ENCODE assay signal across 8 cellular contexts in the genomic region with DNA sequence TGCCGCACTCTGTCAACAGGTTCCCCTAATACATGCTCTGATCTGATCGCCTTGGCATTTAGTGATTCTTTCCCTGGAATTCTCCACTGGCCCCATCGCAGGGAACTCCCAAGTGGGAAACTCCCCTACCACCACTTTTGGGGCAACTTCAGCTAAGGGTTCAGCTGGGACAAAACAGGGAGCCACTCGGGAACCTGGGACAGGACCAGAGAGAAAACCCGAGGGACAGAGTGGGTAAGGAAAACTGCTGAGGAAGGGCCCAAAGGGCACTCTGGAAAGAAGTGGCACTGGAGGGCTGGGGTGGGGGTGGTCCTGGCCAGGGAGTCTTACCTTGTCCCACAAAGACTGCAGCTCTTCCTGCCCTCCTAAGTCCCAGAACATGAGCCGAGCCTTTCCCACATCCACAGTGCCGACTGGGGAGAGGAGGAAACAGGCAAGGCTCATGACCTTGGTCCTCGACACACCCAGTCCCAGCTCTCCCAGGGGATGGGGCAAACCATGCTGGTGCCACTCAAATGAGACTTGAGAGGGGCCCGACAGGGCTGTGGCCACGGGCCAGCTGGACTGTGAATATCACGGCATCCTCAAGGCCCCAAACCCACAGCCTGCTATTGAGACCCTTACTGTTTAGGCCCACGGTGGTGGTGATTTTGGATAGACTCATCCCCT. TPM values are rescaled to one million over a fixed set of nuclear protein-coding genes. Genes with fewer than 3 reads are reported as not detected.
DNase-seq lines count a peak whose midpoint lies in the region; ATAC-seq and TF ChIP-seq lines count a peak whose summit lies in the region.

No MANE protein-coding gene starts in this region.

- no CpG with 5 or more reads among the region's 12 CpGs for WGBS in mesendoderm (ENCODE audit: extremely low coverage, insufficient coverage, low lambda C conversion rate)

- H3K18ac ChIP-seq in mesendoderm (ENCODE audit: low read length), result no peak overlapping the region

- no peak overlapping the region for H4K8ac ChIP-seq in mesendoderm (ENCODE audit: low read depth, low read length)

- H2BK5ac ChIP-seq in mesendoderm (ENCODE audit: low read length), result no peak overlapping the region

- no TSS peak for BruUV-seq in PC-3 (replicated peaks; lab: Mats Ljungman, UMichigan)

- no peak overlapping the region for H2AFZ ChIP-seq in PC-3 (ENCODE audit: low read length)

- no peak overlapping the region for H3K56ac ChIP-seq in mesendoderm (ENCODE audit: low read length)

- no peaks in the 10 kb centered on the region for H4K20me1 ChIP-seq in PC-3 (ENCODE audit: low read length)

- H4K5ac ChIP-seq in mesendoderm (ENCODE audit: low read length), result no peak overlapping the region

- H3K9ac ChIP-seq in PC-3 (ENCODE audit: low read length), result peak overlapping the region; percentile 95
- H3K9ac ChIP-seq in mesendoderm (ENCODE audit: low read length), result no peak overlapping the region

- intact Hi-C loops in PC-3 (cut with micrococcal nuclease), result loop anchor here (2.0 to 5.0 kb wide), 2 partner anchors 35 to 76 kb away; no protein-coding TSS in a partner anchor

- peak overlapping the region; percentile 83 for H3K4me3 ChIP-seq in GM06990 (replicated peaks; ENCODE audit: low read depth, low read length)
- H3K4me3 ChIP-seq in PC-3 (ENCODE audit: low read length), result peak overlapping the region; percentile 91
- H3K4me3 ChIP-seq in epithelial cell of proximal tubule (ENCODE audit: low read depth, low read length), result peak overlapping the region; percentile 90
- H3K4me3 ChIP-seq in retinal pigment epithelial cell (ENCODE audit: low read length), result peak overlapping the region; percentile 76
- H3K4me3 ChIP-seq in mesendoderm (ENCODE audit: low read length), result no peak overlapping the region

- H3K27ac ChIP-seq in PC-3 (ENCODE audit: low read length) (no peak overlapping the region), mesendoderm (ENCODE audit: low read depth, low read length) (no peak overlapping the region)

- H2AK5ac ChIP-seq in mesendoderm (ENCODE audit: low read length), result no peak overlapping the region

- CTCF ChIA-PET in PC-3 (lab: Charles Lee), result no interaction called here

- no peak overlapping the region for H3K4ac ChIP-seq in mesendoderm (ENCODE audit: low read depth, low read length)

- no peak overlapping the region for H2BK15ac ChIP-seq in mesendoderm (replicated peaks; ENCODE audit: low read depth)

- peaks cover 18% of the 10 kb centered on the region for H3K4me1 ChIP-seq in PC-3 (ENCODE audit: insufficient read depth, low read length)
- H3K4me1 ChIP-seq in mesendoderm (ENCODE audit: control insufficient read depth, low read depth, low read length), result no peaks in the 10 kb centered on the region

- H3K27me3 ChIP-seq in GM06990 (replicated peaks; ENCODE audit: control insufficient read depth, insufficient read depth, low read length) (no peaks in the 10 kb centered on the region), PC-3 (ENCODE audit: low read length) (no peaks in the 10 kb centered on the region), mesendoderm (ENCODE audit: insufficient read depth, low read length, poor library complexity) (no peaks in the 10 kb centered on the region)

- POLR2A ChIA-PET in PC-3 (lab: Charles Lee; ENCODE audit: unreplicated experiment), result no interaction called here

- DNase-seq in GM06990 (ENCODE audit: extremely low read depth, insufficient read length) (no peak), PC-3 (no peak), epithelial cell of proximal tubule (ENCODE audit: low read depth) (no peak), retinal pigment epithelial cell (ENCODE audit: low read depth) (no peak), mesendoderm (no peak), NCI-H2029 treated with DMSO at 0.1 percent for 48 hours (lab: John Stamatoyannopoulos, UW) (no peak), cerebellum (ENCODE audit: low spot score) (no peak)

- no peaks in the 10 kb centered on the region for H3F3A ChIP-seq in PC-3 (ENCODE audit: low read length, unreplicated experiment)

- no peak overlapping the region for H3K23ac ChIP-seq in mesendoderm (ENCODE audit: low read length)

- H3K4me2 ChIP-seq in PC-3 (ENCODE audit: low read length) (peak overlapping the region; percentile 89), mesendoderm (ENCODE audit: low read length) (no peak overlapping the region)

- peaks cover 16% of the 10 kb centered on the region for H3K79me1 ChIP-seq in mesendoderm (ENCODE audit: low read length)

- no peaks in the 10 kb centered on the region for H3K9me2 ChIP-seq in PC-3 (replicated peaks; ENCODE audit: low read length)

- H2BK120ac ChIP-seq in mesendoderm (ENCODE audit: low read depth, low read length), result no peak overlapping the region

- peaks cover 65% of the 10 kb centered on the region for H3K79me2 ChIP-seq in PC-3 (ENCODE audit: low read length)
- H3K79me2 ChIP-seq in mesendoderm (ENCODE audit: control insufficient read depth, insufficient read depth, low read length), result peaks cover 26% of the 10 kb centered on the region

- H3K9me3 ChIP-seq in PC-3 (ENCODE audit: low read length), result no peaks in the 10 kb centered on the region

- peaks cover 33% of the 10 kb centered on the region for H3K36me3 ChIP-seq in GM06990 (ENCODE audit: control insufficient read depth, insufficient read depth, low read length)
- H3K36me3 ChIP-seq in PC-3 (ENCODE audit: low read depth, low read length), result peaks cover 38% of the 10 kb centered on the region
- H3K36me3 ChIP-seq in mesendoderm (ENCODE audit: control insufficient read depth, insufficient read depth, low read length), result peaks cover 5% of the 10 kb centered on the region

- ATAC-seq in PC-3 (no peak), HG03039 (IDR thresholded peaks at IDR 0.05; ENCODE audit: unreplicated experiment) (no peak)

- TF ChIP-seq CTCF in GM06990 (IDR thresholded peaks at IDR 0.05; ENCODE audit: insufficient read depth, low read length, poor library complexity, severe bottlenecking), result no peak
- no peak for TF ChIP-seq CTCF in PC-3 (conservative IDR thresholded peaks at IDR 0.05; ENCODE audit: low read depth, low read length)
- no peak for TF ChIP-seq CTCF in epithelial cell of proximal tubule (conservative IDR thresholded peaks at IDR 0.05; ENCODE audit: low read depth, low read length)
- TF ChIP-seq CTCF in retinal pigment epithelial cell (conservative IDR thresholded peaks at IDR 0.05; ENCODE audit: low read depth, low read length), result no peak

RNA-seq across cellular contexts. Expression of a gene that starts 1.6 kb away (rescaled TPM):
- total RNA-seq in PC-3 (2014; rRNA removed), result 71.2 and 73.5 TPM in 2 replicates
- total RNA-seq in epithelial cell of proximal tubule, result 42.1 and 49.0 TPM in 2 replicates
- polyA plus RNA-seq in mesendoderm (2013, experiment 1 of 2), result 6.7 TPM
- 7.2 TPM for polyA plus RNA-seq in mesendoderm (2013, experiment 2 of 2)
- 17.3 TPM for total RNA-seq in cerebellum

RNA-seq across cellular contexts. Expression of a gene that starts 1.7 kb away (rescaled TPM):
- total RNA-seq in PC-3 (2014; rRNA removed) (37.9 and 56.8 TPM in 2 replicates), epithelial cell of proximal tubule (36.5 and 57.2 TPM in 2 replicates), cerebellum (14.3 TPM)
- polyA plus RNA-seq in mesendoderm (2013, experiment 1 of 2), result 12.3 TPM
- 12.2 TPM for polyA plus RNA-seq in mesendoderm (2013, experiment 2 of 2)

RNA-seq across cellular contexts. Expression of a gene that starts 9.7 kb away (rescaled TPM):
- total RNA-seq in PC-3 (2014; rRNA removed), result 41.6 and 59.0 TPM in 2 replicates
- total RNA-seq in epithelial cell of proximal tubule, result 509 and 817 TPM in 2 replicates
- polyA plus RNA-seq in mesendoderm (2013, experiment 1 of 2), result 0.69 TPM
- polyA plus RNA-seq in mesendoderm (2013, experiment 2 of 2), result 0.43 TPM
- total RNA-seq in cerebellum, result 0.82 TPM

RNA-seq across cellular contexts. Expression of a gene that starts 30.3 kb away (rescaled TPM):
- 17.3 and 18.6 TPM in 2 replicates for total RNA-seq in PC-3 (2014; rRNA removed)
- 6.5 and 19.1 TPM in 2 replicates for total RNA-seq in epithelial cell of proximal tubule
- polyA plus RNA-seq in mesendoderm (2013, experiment 1 of 2), result 1.0 TPM
- 1.1 TPM for polyA plus RNA-seq in mesendoderm (2013, experiment 2 of 2)
- total RNA-seq in cerebellum, result 9.3 TPM

RNA-seq across cellular contexts. Expression of a gene that starts 33.4 kb away (rescaled TPM):
- 116 TPM in 2 replicates for total RNA-seq in PC-3 (2014; rRNA removed)
- 91.5 and 91.9 TPM in 2 replicates for total RNA-seq in epithelial cell of proximal tubule
- polyA plus RNA-seq in mesendoderm (2013, experiment 1 of 2), result 23.0 TPM
- 23.0 TPM for polyA plus RNA-seq in mesendoderm (2013, experiment 2 of 2)
- total RNA-seq in cerebellum, result 6.6 TPM

Comparison
In these comparisons a context has a peak if more than half of its experiments do, and no peak if none do; other contexts are left out.
1. RNA of a gene that starts 9.7 kb away (total RNA-seq): 509 to 817 TPM in epithelial cell of proximal tubule and 41.6 to 59.0 TPM in PC-3; 0.82 TPM in cerebellum (single experiment); every median in the first group is over 10 times any median in the second.